In the genomic region with DNA sequence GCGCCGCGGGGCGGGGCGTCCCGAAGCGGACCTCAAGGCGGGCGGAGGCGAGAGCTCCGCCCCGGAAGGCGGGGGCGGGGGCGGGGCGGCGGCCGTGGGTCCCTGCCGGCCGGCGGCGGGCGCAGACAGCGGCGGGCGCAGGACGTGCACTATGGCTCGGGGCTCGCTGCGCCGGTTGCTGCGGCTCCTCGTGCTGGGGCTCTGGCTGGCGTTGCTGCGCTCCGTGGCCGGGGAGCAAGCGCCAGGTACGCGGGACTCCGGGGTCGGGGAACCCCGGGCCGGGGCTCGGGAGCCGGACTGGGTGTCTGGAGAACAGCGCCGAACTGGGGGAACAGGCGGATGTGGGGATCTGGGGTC, we compare ENCODE assay signal across 1 cellular context.
TF ChIP-seq lines count a peak whose summit lies in the region.

A gene with protein sequence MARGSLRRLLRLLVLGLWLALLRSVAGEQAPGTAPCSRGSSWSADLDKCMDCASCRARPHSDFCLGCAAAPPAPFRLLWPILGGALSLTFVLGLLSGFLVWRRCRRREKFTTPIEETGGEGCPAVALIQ (plus strand): TSS at position 122 of the 357 bp plus-strand sequence. CDS start 30 bp downstream, at position 152.

TF ChIP-seq in HepG2, 621 proteins besides CTCF, POLR2A, EP300 and RAD21 (continued from another document and continues in another):
- TF ChIP-seq HMGXB4 (CRISPR knock-in tag; IDR thresholded peaks at IDR 0.05; ENCODE audit: borderline replicate concordance in 1 of 2, low read depth in 1 of 2) (peak in 1 of 2 experiments; percentile 26; a peak in 1 of 4 replicates), RXRB (CRISPR knock-in tag; IDR thresholded peaks at IDR 0.05; ENCODE audit: borderline replicate concordance) (0 out of 2 replicates have a peak, but pooled peaks have one; percentile 22), ZNF619 (CRISPR knock-in tag; IDR thresholded peaks at IDR 0.05) (peak; percentile 56; the same call in 1 of the 2 replicates), ZNF317 (CRISPR knock-in tag; IDR thresholded peaks at IDR 0.05) (no peak), MTF2 (CRISPR knock-in tag; IDR thresholded peaks at IDR 0.05; ENCODE audit: borderline replicate concordance) (no peak), ZXDC (CRISPR knock-in tag; IDR thresholded peaks at IDR 0.05) (0 out of 2 replicates have a peak, but pooled peaks have one; percentile 74), SALL2 (CRISPR knock-in tag; IDR thresholded peaks at IDR 0.05) (peak; percentile 55; the same call in 1 of the 2 replicates), ZSCAN29 (CRISPR knock-in tag; conservative IDR thresholded peaks at IDR 0.05) (no peak), ZNF3 (CRISPR knock-in tag; IDR thresholded peaks at IDR 0.05) (no peak), ZNF556 (CRISPR knock-in tag; IDR thresholded peaks at IDR 0.05; ENCODE audit: borderline replicate concordance) (no peak), ZNF547 (CRISPR knock-in tag; IDR thresholded peaks at IDR 0.05) (no peak; the same call in 1 of the 2 replicates), FLYWCH1 (CRISPR knock-in tag; IDR thresholded peaks at IDR 0.05) (0 out of 2 replicates have a peak, but pooled peaks have one; percentile 50), ARID2 (CRISPR knock-in tag; IDR thresholded peaks at IDR 0.05; ENCODE audit: borderline replicate concordance) (no peak), ZNF776 (CRISPR knock-in tag; IDR thresholded peaks at IDR 0.05) (peak; percentile 58; the same call in 1 of the 2 replicates), RFX5 (IDR thresholded peaks at IDR 0.05; ENCODE audit: low read depth, low read length) (no peak), ZEB1 (IDR thresholded peaks at IDR 0.05; ENCODE audit: insufficient replicate concordance, low read depth) (no peak), PHF8 (CRISPR knock-in tag; IDR thresholded peaks at IDR 0.05) (peak; percentile 54), IRF1 (CRISPR knock-in tag; IDR thresholded peaks at IDR 0.05; ENCODE audit: low read depth) (no peak), ZNF564 (CRISPR knock-in tag; IDR thresholded peaks at IDR 0.05) (no peak), AGO2 (optimal IDR thresholded peaks at IDR 0.05; ENCODE audit: low read depth, low read length) (peak; percentile 89), SP4 (CRISPR knock-in tag; IDR thresholded peaks at IDR 0.05) (peak; percentile 55; the same call in 1 of the 2 replicates), MAFK (conservative IDR thresholded peaks at IDR 0.05 in 1 of 2, IDR thresholded peaks at IDR 0.05 in 1 of 2; ENCODE audit: low read length in 2 of 2) (no peak), ZNF331 (CRISPR knock-in tag; IDR thresholded peaks at IDR 0.05) (0 out of 2 replicates have a peak, but pooled peaks have one; percentile 30), ZNF329 (CRISPR knock-in tag; IDR thresholded peaks at IDR 0.05; ENCODE audit: low read depth) (0 out of 2 replicates have a peak, but pooled peaks have one; percentile 26), SNAPC2 (CRISPR knock-in tag; IDR thresholded peaks at IDR 0.05) (no peak), GTF2F1 (IDR thresholded peaks at IDR 0.05; ENCODE audit: low read length) (no peak), ATF6 (CRISPR knock-in tag; conservative IDR thresholded peaks at IDR 0.05) (0 out of 2 replicates have a peak, but pooled peaks have one; percentile 34), ZBTB42 (CRISPR knock-in tag; IDR thresholded peaks at IDR 0.05) (0 out of 2 replicates have a peak, but pooled peaks have one; percentile 35), ZKSCAN1 (IDR thresholded peaks at IDR 0.05; ENCODE audit: low read length) (no peak), ZSCAN21 (CRISPR knock-in tag; IDR thresholded peaks at IDR 0.05; ENCODE audit: borderline replicate concordance) (no peak; the same call in 1 of the 2 replicates), KDM2A (CRISPR knock-in tag; IDR thresholded peaks at IDR 0.05; ENCODE audit: borderline replicate concordance, low read depth) (peak; percentile 8; the same call in 1 of the 2 replicates), NFRKB (IDR thresholded peaks at IDR 0.05) (no peak), HDAC1 (CRISPR knock-in tag; IDR thresholded peaks at IDR 0.05) (peak; percentile 46), ZZZ3 (CRISPR knock-in tag; IDR thresholded peaks at IDR 0.05; ENCODE audit: borderline replicate concordance) (0 out of 2 replicates have a peak, but pooled peaks have one; percentile 66), LBX2 (CRISPR knock-in tag; IDR thresholded peaks at IDR 0.05; ENCODE audit: borderline replicate concordance) (no peak), TFDP1 (CRISPR knock-in tag; IDR thresholded peaks at IDR 0.05; ENCODE audit: borderline replicate concordance) (peak; percentile 9; the same call in 1 of the 2 replicates), DR1 (CRISPR knock-in tag; IDR thresholded peaks at IDR 0.05) (peak; percentile 13; the same call in 1 of the 2 replicates), KLF6 (CRISPR knock-in tag; IDR thresholded peaks at IDR 0.05) (peak; percentile 78), ZMYM4 (CRISPR knock-in tag; IDR thresholded peaks at IDR 0.05) (0 out of 2 replicates have a peak, but pooled peaks have one; percentile 14), PRPF4 (IDR thresholded peaks at IDR 0.05; ENCODE audit: low read depth, low read length, poor library complexity, severe bottlenecking) (no peak), GZF1 (CRISPR knock-in tag; IDR thresholded peaks at IDR 0.05) (no peak), MYNN (CRISPR knock-in tag; IDR thresholded peaks at IDR 0.05; ENCODE audit: low read depth) (no peak), SIN3A (IDR thresholded peaks at IDR 0.05; ENCODE audit: borderline replicate concordance, low read depth, low read length) (peak; percentile 48; the same call in 1 of the 2 replicates), HNRNPLL (IDR thresholded peaks at IDR 0.05; ENCODE audit: low read depth, low read length, poor library complexity, severe bottlenecking) (peak; percentile 77), ZNF382 (CRISPR knock-in tag; IDR thresholded peaks at IDR 0.05; ENCODE audit: borderline replicate concordance) (no peak), ZNF484 (CRISPR knock-in tag; IDR thresholded peaks at IDR 0.05; ENCODE audit: borderline replicate concordance, low read depth) (no peak), SP5 (CRISPR knock-in tag; IDR thresholded peaks at IDR 0.05; ENCODE audit: borderline replicate concordance, low read depth) (peak; percentile 33; the same call in 1 of the 2 replicates), RFX1 (IDR thresholded peaks at IDR 0.05) (no peak)
- TF ChIP-seq, protein P1, sequence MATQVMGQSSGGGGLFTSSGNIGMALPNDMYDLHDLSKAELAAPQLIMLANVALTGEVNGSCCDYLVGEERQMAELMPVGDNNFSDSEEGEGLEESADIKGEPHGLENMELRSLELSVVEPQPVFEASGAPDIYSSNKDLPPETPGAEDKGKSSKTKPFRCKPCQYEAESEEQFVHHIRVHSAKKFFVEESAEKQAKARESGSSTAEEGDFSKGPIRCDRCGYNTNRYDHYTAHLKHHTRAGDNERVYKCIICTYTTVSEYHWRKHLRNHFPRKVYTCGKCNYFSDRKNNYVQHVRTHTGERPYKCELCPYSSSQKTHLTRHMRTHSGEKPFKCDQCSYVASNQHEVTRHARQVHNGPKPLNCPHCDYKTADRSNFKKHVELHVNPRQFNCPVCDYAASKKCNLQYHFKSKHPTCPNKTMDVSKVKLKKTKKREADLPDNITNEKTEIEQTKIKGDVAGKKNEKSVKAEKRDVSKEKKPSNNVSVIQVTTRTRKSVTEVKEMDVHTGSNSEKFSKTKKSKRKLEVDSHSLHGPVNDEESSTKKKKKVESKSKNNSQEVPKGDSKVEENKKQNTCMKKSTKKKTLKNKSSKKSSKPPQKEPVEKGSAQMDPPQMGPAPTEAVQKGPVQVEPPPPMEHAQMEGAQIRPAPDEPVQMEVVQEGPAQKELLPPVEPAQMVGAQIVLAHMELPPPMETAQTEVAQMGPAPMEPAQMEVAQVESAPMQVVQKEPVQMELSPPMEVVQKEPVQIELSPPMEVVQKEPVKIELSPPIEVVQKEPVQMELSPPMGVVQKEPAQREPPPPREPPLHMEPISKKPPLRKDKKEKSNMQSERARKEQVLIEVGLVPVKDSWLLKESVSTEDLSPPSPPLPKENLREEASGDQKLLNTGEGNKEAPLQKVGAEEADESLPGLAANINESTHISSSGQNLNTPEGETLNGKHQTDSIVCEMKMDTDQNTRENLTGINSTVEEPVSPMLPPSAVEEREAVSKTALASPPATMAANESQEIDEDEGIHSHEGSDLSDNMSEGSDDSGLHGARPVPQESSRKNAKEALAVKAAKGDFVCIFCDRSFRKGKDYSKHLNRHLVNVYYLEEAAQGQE (IDR thresholded peaks at IDR 0.05; ENCODE audit: borderline replicate concordance in 1 of 2, low read depth in 1 of 2, low read length in 2 of 2), result peak in 1 of 2 experiments; percentile 40; a peak in 1 of 4 replicates
- TF ChIP-seq, protein P2, sequence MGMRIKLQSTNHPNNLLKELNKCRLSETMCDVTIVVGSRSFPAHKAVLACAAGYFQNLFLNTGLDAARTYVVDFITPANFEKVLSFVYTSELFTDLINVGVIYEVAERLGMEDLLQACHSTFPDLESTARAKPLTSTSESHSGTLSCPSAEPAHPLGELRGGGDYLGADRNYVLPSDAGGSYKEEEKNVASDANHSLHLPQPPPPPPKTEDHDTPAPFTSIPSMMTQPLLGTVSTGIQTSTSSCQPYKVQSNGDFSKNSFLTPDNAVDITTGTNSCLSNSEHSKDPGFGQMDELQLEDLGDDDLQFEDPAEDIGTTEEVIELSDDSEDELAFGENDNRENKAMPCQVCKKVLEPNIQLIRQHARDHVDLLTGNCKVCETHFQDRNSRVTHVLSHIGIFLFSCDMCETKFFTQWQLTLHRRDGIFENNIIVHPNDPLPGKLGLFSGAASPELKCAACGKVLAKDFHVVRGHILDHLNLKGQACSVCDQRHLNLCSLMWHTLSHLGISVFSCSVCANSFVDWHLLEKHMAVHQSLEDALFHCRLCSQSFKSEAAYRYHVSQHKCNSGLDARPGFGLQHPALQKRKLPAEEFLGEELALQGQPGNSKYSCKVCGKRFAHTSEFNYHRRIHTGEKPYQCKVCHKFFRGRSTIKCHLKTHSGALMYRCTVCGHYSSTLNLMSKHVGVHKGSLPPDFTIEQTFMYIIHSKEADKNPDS (CRISPR knock-in tag; IDR thresholded peaks at IDR 0.05), result no peak
- TF ChIP-seq, protein P3, sequence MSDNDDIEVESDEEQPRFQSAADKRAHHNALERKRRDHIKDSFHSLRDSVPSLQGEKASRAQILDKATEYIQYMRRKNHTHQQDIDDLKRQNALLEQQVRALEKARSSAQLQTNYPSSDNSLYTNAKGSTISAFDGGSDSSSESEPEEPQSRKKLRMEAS (IDR thresholded peaks at IDR 0.05), result no peak; the same call in 1 of the 2 replicates
